ENCODE assay signal across 14 cellular contexts in genomic region chr2:161424179-161424763, GRCh38. TPM values are rescaled to one million over a fixed set of nuclear protein-coding genes. Genes with fewer than 3 reads are reported as not detected.
DNase-seq lines count a peak whose midpoint lies in the region; ATAC-seq and TF ChIP-seq lines count a peak whose summit lies in the region.
"Had no signal": no experiment of that assay in that cellular context is flagged by ENCODE, and none has a peak within 500 bp of the region (broad histone marks: within the 10 kb centered on the region; RNA-seq: fewer than 3 reads in every experiment).

No MANE protein-coding gene starts in this region.

- H3K4me1 Mint-ChIP-seq in activated CD4-positive, alpha-beta T cell treated with anti-CD3 and anti-CD28 coated beads for 36 hours, result peaks cover 22% of the 10 kb centered on the region
- peaks cover 31% of the 10 kb centered on the region for H3K4me1 Mint-ChIP-seq in activated naive CD8-positive, alpha-beta T cell treated with anti-CD3 and anti-CD28 coated beads, Interleukin-2, amount 10 ng/mL, durations not matched to agents 7 days and 5 days
- peaks cover 30% of the 10 kb centered on the region for H3K4me1 Mint-ChIP-seq in stimulated activated effector memory CD8-positive, alpha-beta T cell treated with anti-CD3 and anti-CD28 coated beads, Interleukin-12 subunit alpha, Interleukin-12 subunit beta, amount 100 ng/mL, for 72 hours

- peaks cover 7% of the 10 kb centered on the region; the same call in 1 of the 2 replicates for H3K4me1 ChIP-seq in iPS-20b (ENCODE audit: insufficient read depth, low read length)

- POLR2A ChIA-PET in activated CD4-positive, alpha-beta T cell treated with anti-CD3 and anti-CD28 coated beads for 36 hours (lab: Charles Lee), result interaction anchor here (0.6 kb wide), 2 partner anchors 8 to 200 kb away, joined by 3 to 8 read pairs; partner anchors contain the start of gene TBR1
- POLR2A ChIA-PET in activated naive CD8-positive, alpha-beta T cell treated with anti-CD3 and anti-CD28 coated beads, Interleukin-2, amount 10 ng/mL, durations not matched to agents 7 days and 5 days (lab: Charles Lee), result no interaction called here

- H3K9me3 Mint-ChIP-seq in activated CD4-positive, alpha-beta T cell treated with anti-CD3 and anti-CD28 coated beads for 36 hours (ENCODE audit: low read depth), result peaks cover 1% of the 10 kb centered on the region
- H3K9me3 Mint-ChIP-seq in activated naive CD8-positive, alpha-beta T cell treated with anti-CD3 and anti-CD28 coated beads, Interleukin-2, amount 10 ng/mL, durations not matched to agents 7 days and 5 days, result no peaks in the 10 kb centered on the region
- no peaks in the 10 kb centered on the region for H3K9me3 Mint-ChIP-seq in stimulated activated effector memory CD8-positive, alpha-beta T cell treated with anti-CD3 and anti-CD28 coated beads, Interleukin-12 subunit alpha, Interleukin-12 subunit beta, amount 100 ng/mL, for 72 hours

- in situ Hi-C loops in GM13976 (cut with MboI; ENCODE audit: low sequenced_read_pairs, unreplicated experiment), result no loop called here

- no peak for ATAC-seq in activated CD4-positive, alpha-beta T cell treated with anti-CD3 and anti-CD28 coated beads for 36 hours
- ATAC-seq in activated naive CD8-positive, alpha-beta T cell treated with anti-CD3 and anti-CD28 coated beads, Interleukin-2, amount 10 ng/mL, durations not matched to agents 7 days and 5 days (ENCODE audit: low read depth), result no peak
- ATAC-seq in stimulated activated effector memory CD8-positive, alpha-beta T cell treated with anti-CD3 and anti-CD28 coated beads, Interleukin-12 subunit alpha, Interleukin-12 subunit beta, amount 100 ng/mL, for 72 hours, result no peak

- H3K9me3 ChIP-seq in iPS-20b (ENCODE audit: insufficient read depth, low read depth, low read length), result peaks cover 8% of the 10 kb centered on the region; the same call in 1 of the 2 replicates

- intact Hi-C loops in activated CD4-positive, alpha-beta T cell treated with anti-CD3 and anti-CD28 coated beads for 36 hours (cut with DNase I, micrococcal nuclease), result loop anchor here (1.0 to 10.0 kb wide), 3 partner anchors 8 to 528 kb away; partner anchors contain the start of gene TBR1 (in 1 of the 2)

- peaks cover 81% of the 10 kb centered on the region for H3K27me3 Mint-ChIP-seq in activated CD4-positive, alpha-beta T cell treated with anti-CD3 and anti-CD28 coated beads for 36 hours
- peaks cover 86% of the 10 kb centered on the region for H3K27me3 Mint-ChIP-seq in activated naive CD8-positive, alpha-beta T cell treated with anti-CD3 and anti-CD28 coated beads, Interleukin-2, amount 10 ng/mL, durations not matched to agents 7 days and 5 days

- TF ChIP-seq CTCF in GM13976 (IDR thresholded peaks at IDR 0.05; ENCODE audit: borderline replicate concordance, control extremely low read depth, extremely low read depth, insufficient read depth, missing control alignments), result no peak

- peak overlapping the region; percentile 65; the same call in 1 of the 2 replicates for H3K4me3 ChIP-seq in iPS-20b (ENCODE audit: low read length)

- H3K27me3 ChIP-seq in iPS-20b (ENCODE audit: insufficient read depth, low read length), result peaks cover 100% of the 10 kb centered on the region

- H3K36me3 Mint-ChIP-seq in activated CD4-positive, alpha-beta T cell treated with anti-CD3 and anti-CD28 coated beads for 36 hours (ENCODE audit: low read depth), result peaks cover 3% of the 10 kb centered on the region
- H3K36me3 Mint-ChIP-seq in activated naive CD8-positive, alpha-beta T cell treated with anti-CD3 and anti-CD28 coated beads, Interleukin-2, amount 10 ng/mL, durations not matched to agents 7 days and 5 days, result peaks cover 7% of the 10 kb centered on the region
- peaks cover 12% of the 10 kb centered on the region for H3K36me3 Mint-ChIP-seq in stimulated activated effector memory CD8-positive, alpha-beta T cell treated with anti-CD3 and anti-CD28 coated beads, Interleukin-12 subunit alpha, Interleukin-12 subunit beta, amount 100 ng/mL, for 72 hours

- no peak overlapping the region for H3K27ac ChIP-seq in iPS-20b (ENCODE audit: low read length)

- H3K27ac Mint-ChIP-seq in activated CD4-positive, alpha-beta T cell treated with anti-CD3 and anti-CD28 coated beads for 36 hours, result no peak overlapping the region
- H3K27ac Mint-ChIP-seq in activated naive CD8-positive, alpha-beta T cell treated with anti-CD3 and anti-CD28 coated beads, Interleukin-2, amount 10 ng/mL, durations not matched to agents 7 days and 5 days, result peak overlapping the region; percentile 50
- H3K27ac Mint-ChIP-seq in stimulated activated effector memory CD8-positive, alpha-beta T cell treated with anti-CD3 and anti-CD28 coated beads, Interleukin-12 subunit alpha, Interleukin-12 subunit beta, amount 100 ng/mL, for 72 hours, result peak overlapping the region; percentile 33

- H3K9ac ChIP-seq in iPS-20b (ENCODE audit: low read depth, low read length), result no peak overlapping the region

- DNase-seq in activated CD4-positive, alpha-beta T cell treated with anti-CD3 and anti-CD28 coated beads for 36 hours, result no peak
- no peak for DNase-seq in activated CD4-positive, alpha-beta T cell treated with anti-CD3 and anti-CD28 coated beads, Interleukin-2, amount 50 U/mL, for 1 hour
- DNase-seq in activated naive CD8-positive, alpha-beta T cell treated with anti-CD3 and anti-CD28 coated beads, Interleukin-2, amount 10 ng/mL, durations not matched to agents 7 days and 5 days, result no peak
- DNase-seq in stimulated activated effector memory CD8-positive, alpha-beta T cell treated with anti-CD3 and anti-CD28 coated beads, Interleukin-12 subunit alpha, Interleukin-12 subunit beta, amount 100 ng/mL, for 72 hours (ENCODE audit: low spot score in 2 of 2), result no peak
- DNase-seq in NCI-H2029 (lab: John Stamatoyannopoulos, UW) (no peak), RPMI8226 (no peak), GM13976 (ENCODE audit: low spot score) (no peak)
- DNase-seq: HCEC 1CT; kidney; NCI-H510A; stimulated activated CD4-positive, alpha-beta T cell treated with anti-CD3 and anti-CD28 coated beads, Interleukin-1b, Interleukin-23, amount 100 ng/mL, for 48 hours; T1000 had no signal

- no peaks in the 10 kb centered on the region for H3K36me3 ChIP-seq in iPS-20b (ENCODE audit: insufficient read depth, low read depth, low read length)

- peak overlapping the region; percentile 61 for H3K4me3 Mint-ChIP-seq in activated CD4-positive, alpha-beta T cell treated with anti-CD3 and anti-CD28 coated beads for 36 hours
- peak overlapping the region; percentile 57 for H3K4me3 Mint-ChIP-seq in activated naive CD8-positive, alpha-beta T cell treated with anti-CD3 and anti-CD28 coated beads, Interleukin-2, amount 10 ng/mL, durations not matched to agents 7 days and 5 days
- peak overlapping the region; percentile 61 for H3K4me3 Mint-ChIP-seq in stimulated activated effector memory CD8-positive, alpha-beta T cell treated with anti-CD3 and anti-CD28 coated beads, Interleukin-12 subunit alpha, Interleukin-12 subunit beta, amount 100 ng/mL, for 72 hours

- CTCF ChIA-PET in activated CD4-positive, alpha-beta T cell treated with anti-CD3 and anti-CD28 coated beads for 36 hours (lab: Charles Lee), result interaction anchor here (0.6 to 2.3 kb wide), 2 partner anchors 8 to 201 kb away, joined by 3 to 8 read pairs; partner anchors contain the start of gene TBR1

RNA-seq across cellular contexts. Expression of gene TBR1, which starts 8.2 kb away (rescaled TPM):
- total RNA-seq in activated CD4-positive, alpha-beta T cell treated with anti-CD3 and anti-CD28 coated beads for 36 hours, result under 1 TPM in 1 of 2 experiments, not detected in 1; 0.04 TPM
- total RNA-seq in activated naive CD8-positive, alpha-beta T cell treated with anti-CD3 and anti-CD28 coated beads, Interleukin-2, amount 10 ng/mL, durations not matched to agents 7 days and 5 days, result not detected
- total RNA-seq: HT1080, kidney had no signal
